17 cellular contexts compared by ENCODE assay signal in the genomic region with DNA sequence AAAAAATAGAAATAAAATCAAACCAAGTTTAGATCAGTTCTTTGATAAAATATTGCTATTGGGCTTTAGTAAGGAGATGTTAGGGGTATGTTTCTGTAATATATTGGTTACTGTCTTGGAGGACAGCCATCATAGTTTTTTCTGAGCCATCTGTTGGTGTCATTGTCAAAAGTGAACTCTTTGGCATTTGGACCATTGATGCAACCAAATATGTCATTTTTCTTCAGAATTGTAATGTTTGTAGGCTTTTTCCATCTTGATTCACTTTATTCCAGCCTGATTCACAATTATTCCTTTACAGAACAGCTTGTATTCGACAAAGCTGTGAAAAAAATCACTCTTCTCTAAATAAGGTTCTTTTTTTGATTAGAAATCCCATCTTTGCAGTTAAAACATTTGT.
"Had no signal": no experiment of that assay in that cellular context is flagged by ENCODE, and none has a peak within 500 bp of the region (broad histone marks: within the 10 kb centered on the region; RNA-seq: fewer than 3 reads in every experiment).

No MANE protein-coding gene starts in this region.

- H3K27me3 Mint-ChIP-seq: activated T-cell treated with anti-CD3 and anti-CD28 coated beads, Interleukin-2, amount 50 U/mL, for 24 hours; central memory CD8-positive, alpha-beta T cell; dendritic cell treated with granulocyte-macrophage colony-stimulating factor and Interleukin-4, amounts not matched to agents 40 ng/mL and 50 ng/mL, for 4 days; effector memory CD8-positive, alpha-beta T cell; stimulated activated naive B cell treated with anti-CD40 and anti-IgM and Interleukin-4, amounts not matched to agents 10 μg/mL and 1 μg/mL and 100 μg/mL, for 72 hours had no signal

- H3K4me3 ChIP-seq: suprapubic skin, uterus had no signal

- H3K36me3 Mint-ChIP-seq: natural killer cell had no signal

- H3K9me3 Mint-ChIP-seq: activated CD4-positive, alpha-beta memory T cell treated with anti-CD3 and anti-CD28 coated beads, Interleukin-2, amount 10 ng/mL, durations not matched to agents 7 days and 5 days; activated T-cell treated with anti-CD3 and anti-CD28 coated beads, Interleukin-2, amount 50 U/mL, for 24 hours; central memory CD8-positive, alpha-beta T cell; dendritic cell treated with granulocyte-macrophage colony-stimulating factor and Interleukin-4, amounts not matched to agents 40 ng/mL and 50 ng/mL, for 4 days; effector memory CD8-positive, alpha-beta T cell; natural killer cell; stimulated activated naive B cell treated with anti-CD40 and anti-IgM and Interleukin-4, amounts not matched to agents 10 μg/mL and 1 μg/mL and 100 μg/mL, for 72 hours; T-helper 1 cell treated with Interleukin-12 subunit alpha and Interleukin-12 subunit beta and Interleukin-4 antibody, amounts not matched to agents 30 μg/mL and 1 μg/mL, for 36 hours had no signal

- ATAC-seq: effector memory CD8-positive, alpha-beta T cell; natural killer cell; SK-N-SH treated with all-trans-retinoic acid at 6 μM for 48 hours; stimulated activated naive B cell treated with anti-CD40 and anti-IgM and Interleukin-4, amounts not matched to agents 10 μg/mL and 1 μg/mL and 100 μg/mL, for 72 hours had no signal

- H3K9me3 ChIP-seq: neutrophil, suprapubic skin, uterus had no signal

- H3K27ac Mint-ChIP-seq: activated CD4-positive, alpha-beta memory T cell treated with anti-CD3 and anti-CD28 coated beads, Interleukin-2, amount 10 ng/mL, durations not matched to agents 7 days and 5 days; activated T-cell treated with anti-CD3 and anti-CD28 coated beads, Interleukin-2, amount 50 U/mL, for 24 hours; dendritic cell treated with granulocyte-macrophage colony-stimulating factor and Interleukin-4, amounts not matched to agents 40 ng/mL and 50 ng/mL, for 4 days; effector memory CD8-positive, alpha-beta T cell; natural killer cell; stimulated activated naive B cell treated with anti-CD40 and anti-IgM and Interleukin-4, amounts not matched to agents 10 μg/mL and 1 μg/mL and 100 μg/mL, for 72 hours; T-helper 1 cell treated with Interleukin-12 subunit alpha and Interleukin-12 subunit beta and Interleukin-4 antibody, amounts not matched to agents 30 μg/mL and 1 μg/mL, for 36 hours had no signal

- H3K36me3 ChIP-seq: neutrophil, suprapubic skin, uterus had no signal

- DNase-seq: activated CD4-positive, alpha-beta memory T cell treated with anti-CD3 and anti-CD28 coated beads, Interleukin-2, amount 10 ng/mL, durations not matched to agents 7 days and 5 days; activated CD4-positive, alpha-beta T cell treated with anti-CD3 and anti-CD28 coated beads for 4 hours; activated naive CD4-positive, alpha-beta T cell treated with anti-CD3 and anti-CD28 coated beads, Interleukin-2, amount 50 U/mL, for 16 hours; activated T-cell treated with anti-CD3 and anti-CD28 coated beads, Interleukin-2, amount 50 U/mL, for 24 hours; effector memory CD8-positive, alpha-beta T cell; hippocampal formation; kidney; mesendoderm; natural killer cell; stimulated activated naive B cell treated with anti-CD40 and anti-IgM and Interleukin-4, amounts not matched to agents 10 μg/mL and 1 μg/mL and 100 μg/mL, for 72 hours; uterus had no signal

- H3K4me3 Mint-ChIP-seq: activated CD4-positive, alpha-beta memory T cell treated with anti-CD3 and anti-CD28 coated beads, Interleukin-2, amount 10 ng/mL, durations not matched to agents 7 days and 5 days; activated T-cell treated with anti-CD3 and anti-CD28 coated beads, Interleukin-2, amount 50 U/mL, for 24 hours; central memory CD8-positive, alpha-beta T cell; dendritic cell treated with granulocyte-macrophage colony-stimulating factor and Interleukin-4, amounts not matched to agents 40 ng/mL and 50 ng/mL, for 4 days; effector memory CD8-positive, alpha-beta T cell; natural killer cell; stimulated activated naive B cell treated with anti-CD40 and anti-IgM and Interleukin-4, amounts not matched to agents 10 μg/mL and 1 μg/mL and 100 μg/mL, for 72 hours; T-helper 1 cell treated with Interleukin-12 subunit alpha and Interleukin-12 subunit beta and Interleukin-4 antibody, amounts not matched to agents 30 μg/mL and 1 μg/mL, for 36 hours had no signal

- H3K27ac ChIP-seq: neutrophil, suprapubic skin, uterus had no signal

- H3K27me3 ChIP-seq: neutrophil, suprapubic skin, uterus had no signal
